ENCODE assay signal across 8 cellular contexts in the genomic region with DNA sequence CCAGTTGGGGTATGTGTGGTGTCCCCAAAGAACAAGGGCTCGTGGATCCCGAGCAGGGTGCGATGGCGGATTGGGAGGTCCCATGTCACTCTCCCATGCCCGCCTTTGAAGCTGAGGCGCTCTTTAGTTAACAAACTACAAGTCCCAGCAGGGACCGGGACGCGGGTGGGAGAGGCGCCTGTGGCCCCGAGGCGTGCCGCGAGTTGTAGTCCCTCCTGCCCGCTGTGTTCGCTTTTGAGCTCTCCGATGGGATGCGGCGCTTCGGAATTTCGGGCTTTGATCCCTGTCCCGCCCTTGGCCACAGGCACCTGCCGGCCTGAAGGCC. TPM values are rescaled to one million over a fixed set of nuclear protein-coding genes. Genes with fewer than 3 reads are reported as not detected.
DNase-seq lines count a peak whose midpoint lies in the region; ATAC-seq and TF ChIP-seq lines count a peak whose summit lies in the region.

No MANE protein-coding gene starts in this region.

- in situ Hi-C loops in ACHN (cut with HindIII; ENCODE audit: low pct_ligation_motif_present, low pct_unique_long_range_greater_than_20kb, low sequenced_read_pairs), result no loop called here

- H3K4me3 ChIP-seq in fibroblast of villous mesenchyme (ENCODE audit: low read depth, low read length), result peak overlapping the region; percentile 34
- H3K4me3 ChIP-seq in ovary, result peak overlapping the region; percentile 57

- WGBS in ovary, 3 donors, result 11 to 17% (median 14%) methylated on average over 23 of the region's 23 CpGs

- peak; percentile 43 for ATAC-seq in activated CD8-positive, alpha-beta memory T cell treated with anti-CD3 and anti-CD28 coated beads, Interleukin-2, amount 10 ng/mL, durations not matched to agents 7 days and 5 days
- ATAC-seq in HG03354 (IDR thresholded peaks at IDR 0.05; ENCODE audit: poor library complexity, severe bottlenecking, unreplicated experiment), result no peak

- H3K36me3 Mint-ChIP-seq in CD14-positive monocyte (peaks cover 27 to 42% of the 10 kb centered on the region in 2 donors), chondrocyte (ENCODE audit: low read depth) (peaks cover 16% of the 10 kb centered on the region)
- H3K36me3 Mint-ChIP-seq in activated CD8-positive, alpha-beta memory T cell treated with anti-CD3 and anti-CD28 coated beads, Interleukin-2, amount 10 ng/mL, durations not matched to agents 7 days and 5 days, result no peaks in the 10 kb centered on the region

- H3K9me3 Mint-ChIP-seq in CD14-positive monocyte (peaks cover 0 to 2% (median 0%) of the 10 kb centered on the region in 7 donors), chondrocyte (ENCODE audit: low read depth) (no peaks in the 10 kb centered on the region)
- no peaks in the 10 kb centered on the region for H3K9me3 Mint-ChIP-seq in activated CD8-positive, alpha-beta memory T cell treated with anti-CD3 and anti-CD28 coated beads, Interleukin-2, amount 10 ng/mL, durations not matched to agents 7 days and 5 days (ENCODE audit: low read depth)

- H3K4me1 Mint-ChIP-seq in CD14-positive monocyte (peaks cover 17% of the 10 kb centered on the region), chondrocyte (ENCODE audit: low read depth) (peaks cover 25% of the 10 kb centered on the region)
- peaks cover 15% of the 10 kb centered on the region for H3K4me1 Mint-ChIP-seq in activated CD8-positive, alpha-beta memory T cell treated with anti-CD3 and anti-CD28 coated beads, Interleukin-2, amount 10 ng/mL, durations not matched to agents 7 days and 5 days

- no peaks in the 10 kb centered on the region for H3K27me3 ChIP-seq in ovary

- H3K36me3 ChIP-seq in ovary, result no peaks in the 10 kb centered on the region

- TF ChIP-seq POLR2A in ovary (IDR thresholded peaks at IDR 0.05), result no peak

- no peak for DNase-seq in CD14-positive monocyte (ENCODE audit: low spot score)
- no peak for DNase-seq in activated CD8-positive, alpha-beta memory T cell treated with anti-CD3 and anti-CD28 coated beads, Interleukin-2, amount 10 ng/mL, durations not matched to agents 7 days and 5 days
- no peak for DNase-seq in fibroblast of villous mesenchyme (ENCODE audit: low read depth)
- peak; percentile 73 to 83 (median 76) for DNase-seq in ovary
- DNase-seq in NCI-H1436 (lab: John Stamatoyannopoulos, UW), result no peak
- no peak for DNase-seq in chondrocyte (ENCODE audit: low spot score)
- DNase-seq in ACHN, result no peak

- H3K9me3 ChIP-seq in ovary, result no peaks in the 10 kb centered on the region

- H3K27ac Mint-ChIP-seq in CD14-positive monocyte, result peak overlapping the region in 1 of 7 donors; percentile 10
- no peak overlapping the region for H3K27ac Mint-ChIP-seq in activated CD8-positive, alpha-beta memory T cell treated with anti-CD3 and anti-CD28 coated beads, Interleukin-2, amount 10 ng/mL, durations not matched to agents 7 days and 5 days
- H3K27ac Mint-ChIP-seq in chondrocyte (ENCODE audit: unreplicated experiment), result no peak overlapping the region

- CTCF ChIA-PET in activated CD8-positive, alpha-beta memory T cell treated with anti-CD3 and anti-CD28 coated beads, Interleukin-2, amount 10 ng/mL, durations not matched to agents 7 days and 5 days (lab: Charles Lee), result interaction anchor here (0.6 to 4.4 kb wide), 4 partner anchors 10 to 166 kb away, joined by 3 to 36 read pairs (median 4); a partner anchor contains a TSS

- peak overlapping the region; percentile 86 to 96 for H3K27ac ChIP-seq in ovary

- H3K4me3 Mint-ChIP-seq in CD14-positive monocyte, result peak overlapping the region; percentile 81 to 91
- peak overlapping the region; percentile 64 for H3K4me3 Mint-ChIP-seq in activated CD8-positive, alpha-beta memory T cell treated with anti-CD3 and anti-CD28 coated beads, Interleukin-2, amount 10 ng/mL, durations not matched to agents 7 days and 5 days
- no peak overlapping the region for H3K4me3 Mint-ChIP-seq in chondrocyte (ENCODE audit: unreplicated experiment)

- no peak for TF ChIP-seq EP300 in ovary (IDR thresholded peaks at IDR 0.05)

- TF ChIP-seq CTCF in CD14-positive monocyte (IDR thresholded peaks at IDR 0.05) (no peak), fibroblast of villous mesenchyme (IDR thresholded peaks at IDR 0.05; ENCODE audit: insufficient read depth, low read depth, low read length) (no peak), ovary (IDR thresholded peaks at IDR 0.05) (no peak), chondrocyte (IDR thresholded peaks at IDR 0.05) (no peak)

- intact Hi-C loops in CD14-positive monocyte (cut with micrococcal nuclease), result no loop called here
- intact Hi-C loops in ovary (cut with DNase I), result loop anchor here in 1 of 4 donors (10.0 kb wide), 1 partner anchor 135 kb away; a partner anchor contains a TSS

- peaks cover 9% of the 10 kb centered on the region for H3K4me1 ChIP-seq in ovary (ENCODE audit: insufficient read depth)

- H3K27me3 Mint-ChIP-seq in CD14-positive monocyte (ENCODE audit: low read depth in 3 of 3), result peaks cover 1 to 24% (median 19%) of the 10 kb centered on the region in 3 donors
- no peaks in the 10 kb centered on the region for H3K27me3 Mint-ChIP-seq in activated CD8-positive, alpha-beta memory T cell treated with anti-CD3 and anti-CD28 coated beads, Interleukin-2, amount 10 ng/mL, durations not matched to agents 7 days and 5 days
- H3K27me3 Mint-ChIP-seq in chondrocyte (ENCODE audit: low read depth), result no peaks in the 10 kb centered on the region

RNA-seq across cellular contexts. Expression of a gene that starts 10.9 kb away (rescaled TPM):
- polyA plus RNA-seq in CD14-positive monocyte (10 to 100 TPM; 21.3 to 21.7 TPM), ovary (10 to 100 TPM; 27.6 to 58.2 TPM)
- total RNA-seq in activated CD8-positive, alpha-beta memory T cell treated with anti-CD3 and anti-CD28 coated beads, Interleukin-2, amount 10 ng/mL, durations not matched to agents 7 days and 5 days, result 10 to 100 TPM; 42.5 to 47.8 TPM
- total RNA-seq in fibroblast of villous mesenchyme (31.1 and 42.5 TPM in 2 replicates), ovary (10 to 100 TPM; 38.5 to 66.5 (median 49.4) TPM), chondrocyte (68.7 to 76.7 TPM (median 69.9 TPM) in 3 replicates)

RNA-seq across cellular contexts. Expression of a gene that starts 24.7 kb away (rescaled TPM):
- polyA plus RNA-seq in CD14-positive monocyte (under 1 TPM in 1 of 2 donors, not detected in 1; 0.09 TPM), ovary (under 1 TPM; 0.56 to 0.63 TPM)
- 1 to 10 TPM in 1 of 2 experiments, under 1 TPM in 1; 0.85 to 1.5 TPM for total RNA-seq in activated CD8-positive, alpha-beta memory T cell treated with anti-CD3 and anti-CD28 coated beads, Interleukin-2, amount 10 ng/mL, durations not matched to agents 7 days and 5 days
- total RNA-seq in fibroblast of villous mesenchyme (0.43 and 0.64 TPM in 2 replicates), ovary (1 to 10 TPM in 5 of 7 donors, under 1 TPM in 2; 0.48 to 2.2 (median 1.4) TPM), chondrocyte (0.90 to 1.1 TPM (median 0.95 TPM) in 3 replicates)

RNA-seq across cellular contexts. Expression of a gene that starts 31.5 kb away (rescaled TPM):
- polyA plus RNA-seq in CD14-positive monocyte (not detected), ovary (under 1 TPM in 1 of 2 donors, not detected in 1; 0.27 TPM)
- 1 to 10 TPM; 3.5 to 5.3 TPM for total RNA-seq in activated CD8-positive, alpha-beta memory T cell treated with anti-CD3 and anti-CD28 coated beads, Interleukin-2, amount 10 ng/mL, durations not matched to agents 7 days and 5 days
- total RNA-seq in fibroblast of villous mesenchyme (0.32 and 0.43 TPM in 2 replicates), ovary (1 to 10 TPM in 1 of 7 donors, under 1 TPM in 6; 0.38 to 2.5 (median 0.50) TPM), chondrocyte (0.48 to 0.67 TPM (median 0.54 TPM) in 3 replicates)

RNA-seq across cellular contexts. Expression of a gene that starts 34.3 kb away (rescaled TPM):
- polyA plus RNA-seq in CD14-positive monocyte (10 to 100 TPM in 1 of 2 donors, 1 to 10 TPM in 1; 10.0 to 13.9 TPM), ovary (10 to 100 TPM in 1 of 2 donors, 1 to 10 TPM in 1; 9.5 to 14.8 TPM)
- 10 to 100 TPM; 37.9 to 58.7 TPM for total RNA-seq in activated CD8-positive, alpha-beta memory T cell treated with anti-CD3 and anti-CD28 coated beads, Interleukin-2, amount 10 ng/mL, durations not matched to agents 7 days and 5 days
- total RNA-seq in fibroblast of villous mesenchyme (25.1 and 38.4 TPM in 2 replicates), ovary (10 to 100 TPM; 16.5 to 41.9 (median 32.5) TPM), chondrocyte (20.7 to 31.8 TPM (median 23.6 TPM) in 3 replicates)

Comparison
In these comparisons a context has a peak if more than half of its experiments do, and no peak if none do; other contexts are left out.
1. DNase-seq: peak in ovary (5 of 5); none in CD14-positive monocyte (single experiment), activated CD8-positive, alpha-beta memory T cell treated with anti-CD3 and anti-CD28 coated beads, Interleukin-2, amount 10 ng/mL, durations not matched to agents 7 days and 5 days (single experiment), fibroblast of villous mesenchyme (single experiment), NCI-H1436 (single experiment), chondrocyte (single experiment) and ACHN (single experiment).